8 cellular contexts compared by ENCODE assay signal in the genomic region with DNA sequence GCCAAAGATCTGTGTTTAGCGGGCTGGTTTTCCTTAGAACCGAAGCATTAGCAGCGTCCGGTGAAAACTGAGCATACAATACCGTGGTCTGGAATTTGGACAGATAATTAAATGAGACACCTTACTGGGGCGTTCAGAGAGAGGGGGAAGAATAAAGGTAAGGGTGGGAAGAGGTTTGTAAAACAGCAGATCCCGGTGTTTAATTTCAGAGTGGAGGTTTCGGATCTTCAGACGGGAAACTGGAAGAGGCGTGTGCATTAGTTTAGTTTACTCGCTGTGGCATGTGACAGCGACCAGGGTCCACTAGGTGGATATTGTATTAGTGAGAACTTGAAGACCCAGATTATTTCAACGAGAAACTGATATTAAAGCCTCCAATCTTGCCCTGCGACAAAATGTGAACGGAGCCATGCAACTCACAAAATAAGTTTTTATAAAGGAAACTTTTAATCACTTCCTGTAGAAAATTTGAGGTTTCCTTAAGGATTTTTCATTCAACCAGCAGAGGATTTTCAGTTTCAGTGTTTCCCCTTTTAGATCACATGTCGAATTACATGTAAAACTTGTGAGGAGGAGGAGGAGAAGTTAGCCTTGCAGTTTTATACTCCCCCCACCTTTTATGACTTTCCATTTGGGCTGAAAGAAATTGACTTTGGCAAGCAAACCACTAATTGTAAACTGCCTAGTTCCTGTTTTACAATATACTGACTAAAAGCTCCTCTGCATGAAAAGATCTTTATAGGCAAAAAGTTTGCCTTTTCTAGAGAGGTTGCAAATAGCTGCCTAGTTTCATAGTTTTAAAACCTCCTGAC. TPM values are rescaled to one million over a fixed set of nuclear protein-coding genes. Genes with fewer than 3 reads are reported as not detected.
DNase-seq lines count a peak whose midpoint lies in the region; ATAC-seq, FAIRE-seq and TF ChIP-seq lines count a peak whose summit lies in the region.

No MANE protein-coding gene starts in this region.

- intact Hi-C loops in adrenal gland (cut with DNase I) = loop anchor here (5.0 to 10.0 kb wide), 2 partner anchors 115 to 307 kb away; no protein-coding TSS in a partner anchor

- TF ChIP-seq CTCF in A549 (IDR thresholded peaks at IDR 0.05) (peak; percentile 31), adrenal gland (IDR thresholded peaks at IDR 0.05) (peak; percentile 19 to 47 (median 42)), liver (IDR thresholded peaks at IDR 0.05; ENCODE audit: low read depth, low read length, missing input control) (peak; percentile 56)

- DNase-seq in A549 (ENCODE audit: low read depth in 1 of 2, low spot score in 1 of 2) = peak in 1 of 2 experiments; percentile 42
- DNase-seq in adrenal gland = peak in 4 of 7 donors; percentile 27 to 55 (median 37)
- no peak for DNase-seq in HUDEP-2 (lab: John Stamatoyannopoulos, UW; ENCODE audit: unreplicated experiment in 76 of 76)
- DNase-seq in stimulated activated CD8-positive, alpha-beta memory T cell treated with anti-CD3 and anti-CD28 coated beads, Interleukin-4, amount 100 ng/mL, for 48 hours = no peak

- H3K9me3 ChIP-seq in A549 = no peaks in the 10 kb centered on the region
- no peaks in the 10 kb centered on the region for H3K9me3 ChIP-seq in HUES48 (ENCODE audit: control insufficient read depth, insufficient read depth, low read length)
- H3K9me3 ChIP-seq in adrenal gland (replicated peaks in 1 of 3) = no peaks in the 10 kb centered on the region
- no peaks in the 10 kb centered on the region for H3K9me3 ChIP-seq in liver (ENCODE audit: control insufficient read depth in 4 of 4, low read length in 3 of 4)

- TF ChIP-seq POLR2A in A549 (IDR thresholded peaks at IDR 0.05; ENCODE audit: low read length) (no peak), adrenal gland (IDR thresholded peaks at IDR 0.05) (no peak)

- no peak for FAIRE-seq in A549 (lab: Jason Lieb, UNC)

- H3K27ac ChIP-seq in A549 (peak overlapping the region; percentile 63 to 94), HUES48 (ENCODE audit: low read depth, low read length) (no peak overlapping the region), adrenal gland (peak overlapping the region in 3 of 5 donors; percentile 30 to 72 (median 71)), liver (ENCODE audit: low read depth in 1 of 2, low read length in 2 of 2) (peak overlapping the region; percentile 58 to 76)

- peak overlapping the region; percentile 99 for H3K4me3 ChIP-seq in A549
- peak overlapping the region; percentile 96 for H3K4me3 ChIP-seq in HUES48 (ENCODE audit: low read depth, low read length)
- H3K4me3 ChIP-seq in adrenal gland = peak overlapping the region in 3 of 4 donors; percentile 2 to 84 (median 35)
- H3K4me3 ChIP-seq in liver (ENCODE audit: low read depth in 1 of 3, low read length in 3 of 3) = peak overlapping the region; percentile 59 to 71 (median 65)

- CTCF ChIA-PET in A549 (lab: Yijun Ruan, JAX) = interaction anchor here (0.7 to 4.9 kb wide), 10 partner anchors 16 to 624 kb away, joined by 3 to 42 read pairs (median 6); no protein-coding TSS in a partner anchor

- TF ChIP-seq EP300 in A549 (IDR thresholded peaks at IDR 0.05) = no peak

- H3K36me3 ChIP-seq in HUES48 (ENCODE audit: control insufficient read depth, insufficient read depth, low read length) (peaks cover 23% of the 10 kb centered on the region), adrenal gland (replicated peaks in 1 of 2) (peaks cover 0 to 11% of the 10 kb centered on the region in 2 donors), liver (ENCODE audit: control insufficient read depth in 4 of 4, insufficient read depth in 3 of 4, low read depth in 1 of 4, low read length in 3 of 4) (no peaks in the 10 kb centered on the region)

- TF ChIP-seq RAD21 in A549 (conservative IDR thresholded peaks at IDR 0.05 in 1 of 2, IDR thresholded peaks at IDR 0.05 in 1 of 2) (peak; percentile 39 to 41; a peak in 4 of 5 replicates), liver (IDR thresholded peaks at IDR 0.05) (peak; percentile 51 to 71)

- H3K27me3 ChIP-seq in HUES48 (ENCODE audit: control insufficient read depth, insufficient read depth, low read length) (0 out of 2 replicates have a peak, but pooled peaks cover 4% of the 10 kb centered on the region), adrenal gland (no peaks in the 10 kb centered on the region), liver (ENCODE audit: control insufficient read depth in 4 of 4, insufficient read depth in 4 of 4, low read length in 3 of 4) (no peaks in the 10 kb centered on the region)

- H3K4me1 ChIP-seq in A549 = peaks cover 38% of the 10 kb centered on the region
- peaks cover 33% of the 10 kb centered on the region for H3K4me1 ChIP-seq in HUES48 (ENCODE audit: control insufficient read depth, insufficient read depth, low read length)
- H3K4me1 ChIP-seq in adrenal gland (replicated peaks in 1 of 2) = peaks cover 0 to 32% of the 10 kb centered on the region in 2 donors
- peaks cover 5 to 41% (median 26%) of the 10 kb centered on the region in 4 donors for H3K4me1 ChIP-seq in liver (ENCODE audit: control insufficient read depth in 4 of 4, insufficient read depth in 4 of 4, low read length in 3 of 4)

- POLR2A ChIA-PET in A549 (lab: Yijun Ruan, JAX) = no interaction called here

- ATAC-seq in A549 (no peak), HG02981 (IDR thresholded peaks at IDR 0.05; ENCODE audit: unreplicated experiment) (no peak), GM19351 (IDR thresholded peaks at IDR 0.05; ENCODE audit: unreplicated experiment) (no peak)

- H3K4me2 ChIP-seq in A549 = peak overlapping the region; percentile 95

- H3K9ac ChIP-seq in HUES48 (ENCODE audit: low read depth, low read length) (no peak overlapping the region), liver (ENCODE audit: low read depth in 1 of 2, low read length in 2 of 2) (peak overlapping the region; percentile 70 to 96)

- WGBS in A549 (ENCODE audit: missing lambda C conversion rate) = 13% methylated on average over 16 of the region's 16 CpGs
- 8 to 22% (median 14%) methylated on average over 16 of the region's 16 CpGs for WGBS in adrenal gland, 4 donors
- 3% methylated on average over 16 of the region's 16 CpGs for WGBS in liver

TF ChIP-seq in A549, 52 proteins besides CTCF, POLR2A, EP300 and RAD21:
- TF ChIP-seq BCL3 (IDR thresholded peaks at IDR 0.05) = no peak
- TF ChIP-seq, protein P1, sequence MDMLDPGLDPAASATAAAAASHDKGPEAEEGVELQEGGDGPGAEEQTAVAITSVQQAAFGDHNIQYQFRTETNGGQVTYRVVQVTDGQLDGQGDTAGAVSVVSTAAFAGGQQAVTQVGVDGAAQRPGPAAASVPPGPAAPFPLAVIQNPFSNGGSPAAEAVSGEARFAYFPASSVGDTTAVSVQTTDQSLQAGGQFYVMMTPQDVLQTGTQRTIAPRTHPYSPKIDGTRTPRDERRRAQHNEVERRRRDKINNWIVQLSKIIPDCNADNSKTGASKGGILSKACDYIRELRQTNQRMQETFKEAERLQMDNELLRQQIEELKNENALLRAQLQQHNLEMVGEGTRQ (IDR thresholded peaks at IDR 0.05) = peak; percentile 30; the same call in 1 of the 2 replicates
- no peak for TF ChIP-seq CEBPB (IDR thresholded peaks at IDR 0.05)
- peak; percentile 48; the same call in 2 of the 3 replicates for TF ChIP-seq SMC3 (IDR thresholded peaks at IDR 0.05)
TF ChIP-seq in A549: peak in this region for 2.

TF ChIP-seq in liver, 16 proteins besides CTCF, POLR2A, EP300 and RAD21:
- TF ChIP-seq HNF4G (IDR thresholded peaks at IDR 0.05) (no peak), TAF1 (conservative IDR thresholded peaks at IDR 0.05) (peak; percentile 5), HNF4A (conservative IDR thresholded peaks at IDR 0.05) (peak; percentile 27 to 41)
- TF ChIP-seq, protein P2, sequence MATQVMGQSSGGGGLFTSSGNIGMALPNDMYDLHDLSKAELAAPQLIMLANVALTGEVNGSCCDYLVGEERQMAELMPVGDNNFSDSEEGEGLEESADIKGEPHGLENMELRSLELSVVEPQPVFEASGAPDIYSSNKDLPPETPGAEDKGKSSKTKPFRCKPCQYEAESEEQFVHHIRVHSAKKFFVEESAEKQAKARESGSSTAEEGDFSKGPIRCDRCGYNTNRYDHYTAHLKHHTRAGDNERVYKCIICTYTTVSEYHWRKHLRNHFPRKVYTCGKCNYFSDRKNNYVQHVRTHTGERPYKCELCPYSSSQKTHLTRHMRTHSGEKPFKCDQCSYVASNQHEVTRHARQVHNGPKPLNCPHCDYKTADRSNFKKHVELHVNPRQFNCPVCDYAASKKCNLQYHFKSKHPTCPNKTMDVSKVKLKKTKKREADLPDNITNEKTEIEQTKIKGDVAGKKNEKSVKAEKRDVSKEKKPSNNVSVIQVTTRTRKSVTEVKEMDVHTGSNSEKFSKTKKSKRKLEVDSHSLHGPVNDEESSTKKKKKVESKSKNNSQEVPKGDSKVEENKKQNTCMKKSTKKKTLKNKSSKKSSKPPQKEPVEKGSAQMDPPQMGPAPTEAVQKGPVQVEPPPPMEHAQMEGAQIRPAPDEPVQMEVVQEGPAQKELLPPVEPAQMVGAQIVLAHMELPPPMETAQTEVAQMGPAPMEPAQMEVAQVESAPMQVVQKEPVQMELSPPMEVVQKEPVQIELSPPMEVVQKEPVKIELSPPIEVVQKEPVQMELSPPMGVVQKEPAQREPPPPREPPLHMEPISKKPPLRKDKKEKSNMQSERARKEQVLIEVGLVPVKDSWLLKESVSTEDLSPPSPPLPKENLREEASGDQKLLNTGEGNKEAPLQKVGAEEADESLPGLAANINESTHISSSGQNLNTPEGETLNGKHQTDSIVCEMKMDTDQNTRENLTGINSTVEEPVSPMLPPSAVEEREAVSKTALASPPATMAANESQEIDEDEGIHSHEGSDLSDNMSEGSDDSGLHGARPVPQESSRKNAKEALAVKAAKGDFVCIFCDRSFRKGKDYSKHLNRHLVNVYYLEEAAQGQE (IDR thresholded peaks at IDR 0.05) = no peak
TF ChIP-seq in liver: peak in this region for 2.

RNA-seq across cellular contexts. Expression of gene BAMBI, which starts 2.8 kb away (rescaled TPM):
- polyA plus RNA-seq in A549 (2011; rRNA removed) (40.5 and 60.8 TPM in 2 replicates), A549 (2017; fragmentation: RNase III; extraction: RNeasy Plus Mini Kit Qiagen cat#74134 plus additional on column Dnase treatment) (23.2 to 26.1 TPM (median 25.6 TPM) in 3 replicates), adrenal gland (10 to 100 TPM; 21.0 to 41.6 (median 21.2) TPM), liver (1 to 10 TPM; 4.7 to 5.6 TPM)
- 20.6 and 25.0 TPM in 2 replicates for polyA plus RNA-seq in A549 (2012; cell fraction: cytosol; rRNA removed)
- 24.3 and 33.2 TPM in 2 replicates for polyA plus RNA-seq in A549 (2012; cell fraction: nucleus; rRNA removed)
- polyA minus RNA-seq in A549 (2011; rRNA and poly(A)+ RNA removed) = 25.2 and 32.9 TPM in 2 replicates
- total RNA-seq in adrenal gland (100 to 1,000 TPM in 2 of 8 donors, 10 to 100 TPM in 6; 19.5 to 114 (median 82.6) TPM), liver (10 to 100 TPM in 1 of 2 donors, 1 to 10 TPM in 1; 4.6 to 10.6 TPM)

Comparison
In these comparisons a context has a peak if more than half of its experiments do, and no peak if none do; other contexts are left out.
1. DNase-seq: peak in adrenal gland (4 of 7); none in HUDEP-2 (0 of 76) and stimulated activated CD8-positive, alpha-beta memory T cell treated with anti-CD3 and anti-CD28 coated beads, Interleukin-4, amount 100 ng/mL, for 48 hours (single experiment).
2. H3K4me3 ChIP-seq: peak in every context shown above with its lines; median percentile 99 in A549; 96 in HUES48; 65 in liver; 35 in adrenal gland.
3. Peak in every context shown above with its lines, with median percentiles within 50 percentile points of each other: CTCF ChIP-seq.